In the genomic region with DNA sequence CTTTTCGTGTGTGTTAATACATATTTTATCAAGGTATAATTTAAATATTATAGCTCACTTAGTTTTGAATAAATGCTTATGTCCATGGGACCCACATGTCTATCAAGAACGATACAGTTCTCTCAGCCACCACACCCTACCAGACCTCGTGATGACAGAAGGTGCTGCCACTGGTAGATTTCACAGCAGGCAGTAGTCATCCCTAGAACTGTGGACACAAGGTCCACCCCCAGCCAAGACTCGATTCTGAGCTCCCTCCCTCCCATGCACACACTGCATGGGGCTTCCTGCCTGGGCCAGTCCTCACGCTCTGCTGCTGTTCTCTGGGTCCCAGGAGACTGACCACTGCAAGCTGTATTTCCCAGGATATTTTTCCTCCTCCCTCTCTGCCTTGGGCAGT, we compare ENCODE assay signal across 8 cellular contexts. TPM values are rescaled to one million over a fixed set of nuclear protein-coding genes. Genes with fewer than 3 reads are reported as not detected.
DNase-seq lines count a peak whose midpoint lies in the region; ATAC-seq and TF ChIP-seq lines count a peak whose summit lies in the region.

No MANE protein-coding gene starts in this region.

- H3K4me1 ChIP-seq in PC-9 (replicated peaks; ENCODE audit: insufficient read depth): peaks cover 24% of the 10 kb centered on the region
- H3K4me1 ChIP-seq in OCI-LY7 (ENCODE audit: insufficient read depth, low read length, poor library complexity, severe bottlenecking): peaks cover 12% of the 10 kb centered on the region

- POLR2A ChIA-PET in PC-9 (lab: Charles Lee; ENCODE audit: unreplicated experiment): interaction anchor here (0.6 to 0.7 kb wide), 3 partner anchors 22 to 1047 kb away, joined by 4 to 10 read pairs (median 5); no protein-coding TSS in a partner anchor
- POLR2A ChIA-PET in OCI-LY7 (lab: Charles Lee): interaction anchor here (0.7 to 1.6 kb wide), 7 partner anchors 11 to 28 kb away, joined by 3 to 5 read pairs (median 4); a partner anchor contains a TSS

- intact Hi-C loops in PC-9 (cut with micrococcal nuclease; ENCODE audit: unreplicated experiment) (no loop called here), OCI-LY7 (cut with micrococcal nuclease; ENCODE audit: unreplicated experiment) (no loop called here)

- H2AFZ ChIP-seq in PC-9: no peak overlapping the region
- H2AFZ ChIP-seq in OCI-LY7 (ENCODE audit: low read length): no peak overlapping the region

- no peaks in the 10 kb centered on the region for H3K9me3 ChIP-seq in PC-9 (ENCODE audit: insufficient read depth, low read depth)
- H3K9me3 ChIP-seq in OCI-LY7 (ENCODE audit: low read length): no peaks in the 10 kb centered on the region

- CTCF ChIA-PET in PC-9 (lab: Charles Lee): interaction anchor here (0.7 kb wide), 1 partner anchor 52 kb away, joined by 3 read pairs; no protein-coding TSS in a partner anchor
- CTCF ChIA-PET in OCI-LY7 (lab: Charles Lee; ENCODE audit: unreplicated experiment): interaction anchor here (0.5 to 0.6 kb wide), 2 partner anchors 12 to 26 kb away, joined by 3 to 4 read pairs; a partner anchor contains a TSS

- H3K4me2 ChIP-seq in PC-9: no peak overlapping the region
- H3K4me2 ChIP-seq in OCI-LY7 (ENCODE audit: low read length): no peak overlapping the region

- H4K20me1 ChIP-seq in PC-9 (ENCODE audit: insufficient read depth): no peaks in the 10 kb centered on the region
- no peaks in the 10 kb centered on the region for H4K20me1 ChIP-seq in OCI-LY7 (ENCODE audit: insufficient read depth, low read length)

- no peaks in the 10 kb centered on the region for H3K36me3 ChIP-seq in PC-9 (ENCODE audit: low read depth)
- no peaks in the 10 kb centered on the region for H3K36me3 ChIP-seq in OCI-LY7 (ENCODE audit: insufficient read depth, low read length)

- H3K4me3 ChIP-seq in PC-9 (no peak overlapping the region), OCI-LY7 (ENCODE audit: low read depth, low read length, poor library complexity, severe bottlenecking) (no peak overlapping the region)

- H3K9me2 ChIP-seq in PC-9 (ENCODE audit: insufficient read depth) (no peaks in the 10 kb centered on the region), OCI-LY7 (ENCODE audit: insufficient read depth, low read length) (no peaks in the 10 kb centered on the region)

- peaks cover 17% of the 10 kb centered on the region; the same call in 1 of the 2 replicates for H3F3A ChIP-seq in PC-9 (ENCODE audit: insufficient read depth, low read depth)

- H3K27ac ChIP-seq in PC-9: no peak overlapping the region
- H3K27ac ChIP-seq in OCI-LY7 (ENCODE audit: low read depth, low read length, poor library complexity, severe bottlenecking): no peak overlapping the region

- TF ChIP-seq CTCF in PC-9 (conservative IDR thresholded peaks at IDR 0.05) (no peak), OCI-LY7 (conservative IDR thresholded peaks at IDR 0.05; ENCODE audit: low read length) (no peak)

- H3K79me2 ChIP-seq in PC-9 (ENCODE audit: low read depth) (no peaks in the 10 kb centered on the region), OCI-LY7 (ENCODE audit: insufficient read depth, low read depth, low read length) (no peaks in the 10 kb centered on the region)

- DNase-seq in AG20443 (ENCODE audit: low spot score): peak; percentile 64
- DNase-seq in glomerular visceral epithelial cell (ENCODE audit: extremely low spot score): peak; percentile 27
- no peak for DNase-seq in NCI-H1436 (lab: John Stamatoyannopoulos, UW)
- DNase-seq in PC-9: no peak
- no peak for DNase-seq in OCI-LY7 (ENCODE audit: low spot score)

- ATAC-seq in GM19463 (IDR thresholded peaks at IDR 0.05; ENCODE audit: unreplicated experiment) (peak; percentile 67), HG03442 (IDR thresholded peaks at IDR 0.05; ENCODE audit: unreplicated experiment) (peak; percentile 92), esophagus mucosa (no peak)

- no peaks in the 10 kb centered on the region for H3K27me3 ChIP-seq in PC-9 (ENCODE audit: insufficient read depth, low read depth)

- BruUV-seq in PC-9 (replicated peaks; lab: Mats Ljungman, UMichigan): no TSS peak
- BruUV-seq in OCI-LY7 (replicated peaks; lab: Mats Ljungman, UMichigan): no TSS peak

RNA-seq across cellular contexts. Expression of a gene that starts 26.5 kb away (rescaled TPM):
- 35.5 TPM for total RNA-seq in esophagus mucosa
- 36.1 and 42.2 TPM in 2 replicates for total RNA-seq in PC-9 (2021)
- total RNA-seq in OCI-LY7 (2014; rRNA removed; shearing (Covaris generic)): 40.3 and 54.3 TPM in 2 replicates
- 84.9 and 98.5 TPM in 2 replicates for total RNA-seq in OCI-LY7 (2022)

Comparison
In these comparisons a context has a peak if more than half of its experiments do, and no peak if none do; other contexts are left out.
1. DNase-seq: peak in AG20443 (single experiment) and glomerular visceral epithelial cell (single experiment); none in NCI-H1436 (single experiment), PC-9 (0 of 2) and OCI-LY7 (single experiment).